In genomic region chr16:81094771-81095251, GRCh38 we compare ENCODE assay signal across 1 cellular context.
TF ChIP-seq lines count a peak whose summit lies in the region.

No MANE protein-coding gene starts in this region.

TF ChIP-seq in H1, 55 proteins besides CTCF, POLR2A, EP300 and RAD21:
- TF ChIP-seq POU5F1 (IDR thresholded peaks at IDR 0.05; ENCODE audit: low read depth, low read length) (no peak), ASH2L (IDR thresholded peaks at IDR 0.05; ENCODE audit: low read length) (no peak), SIN3A (conservative IDR thresholded peaks at IDR 0.05 in 1 of 2, IDR thresholded peaks at IDR 0.05 in 1 of 2; ENCODE audit: low read depth in 1 of 2, low read length in 2 of 2) (no peak), KDM4A (IDR thresholded peaks at IDR 0.05; ENCODE audit: low read depth, low read length, severe bottlenecking) (no peak), CREB1 (IDR thresholded peaks at IDR 0.05) (no peak), BCL11A (IDR thresholded peaks at IDR 0.05; ENCODE audit: low read depth in 2 of 2, low read length in 2 of 2) (no peak), CHD1 (IDR thresholded peaks at IDR 0.05; ENCODE audit: low read depth, low read length) (no peak), GABPA (IDR thresholded peaks at IDR 0.05; ENCODE audit: borderline replicate concordance, insufficient read depth, low read length) (no peak), POLR2AphosphoS5 (IDR thresholded peaks at IDR 0.05; ENCODE audit: low read depth, low read length) (no peak), HDAC6 (IDR thresholded peaks at IDR 0.05; ENCODE audit: low read depth, low read length) (no peak), ATF3 (IDR thresholded peaks at IDR 0.05; ENCODE audit: insufficient read depth, low read depth, low read length) (no peak)
TF ChIP-seq in H1: peak in this region for 0.
